Comparison of ENCODE assay signal across 8 cellular contexts in genomic region chr5:140548300-140548688, GRCh38. TPM values are rescaled to one million over a fixed set of nuclear protein-coding genes. Genes with fewer than 3 reads are reported as not detected.
A peak's percentile ranks its signal among the peaks of the same experiment; 100 is the strongest.
DNase-seq lines count a peak whose midpoint lies in the region; ATAC-seq and FAIRE-seq lines count a peak whose summit lies in the region.

No MANE protein-coding gene starts in this region.

- no peak for DNase-seq in H7
- no peak for DNase-seq in putamen (ENCODE audit: low spot score)
- DNase-seq in HTR-8/SVneo (ENCODE audit: insufficient read length, low spot score): no peak

- H3K4me1 ChIP-seq in iPS-20b (ENCODE audit: insufficient read depth, low read length): peaks cover 16% of the 10 kb centered on the region

- no peak for ATAC-seq in GM21367 (IDR thresholded peaks at IDR 0.05; ENCODE audit: unreplicated experiment)
- ATAC-seq in HG02759 (IDR thresholded peaks at IDR 0.05; ENCODE audit: unreplicated experiment): no peak

- FAIRE-seq in HTR-8/SVneo (lab: Jason Lieb, UNC): no peak

- H3K4me1 Mint-ChIP-seq in activated naive CD8-positive, alpha-beta T cell (ENCODE audit: low read depth): peaks cover 45% of the 10 kb centered on the region
- peaks cover 56% of the 10 kb centered on the region for H3K4me1 Mint-ChIP-seq in stimulated activated naive CD8-positive, alpha-beta T cell treated with anti-CD3 and anti-CD28 coated beads, Interleukin-15, Interleukin-2, amounts not matched to agents 100 ng/mL and 50 ng/mL, for 24 hours (ENCODE audit: low read depth)

- no peak overlapping the region for H3K27ac ChIP-seq in iPS-20b (ENCODE audit: low read length)

- peaks cover 9% of the 10 kb centered on the region for H3K36me3 Mint-ChIP-seq in activated naive CD8-positive, alpha-beta T cell
- peaks cover 56% of the 10 kb centered on the region for H3K36me3 Mint-ChIP-seq in stimulated activated naive CD8-positive, alpha-beta T cell treated with anti-CD3 and anti-CD28 coated beads, Interleukin-15, Interleukin-2, amounts not matched to agents 100 ng/mL and 50 ng/mL, for 24 hours (ENCODE audit: low read depth)

- H3K9me3 Mint-ChIP-seq in activated naive CD8-positive, alpha-beta T cell (ENCODE audit: low read depth): no peaks in the 10 kb centered on the region
- no peaks in the 10 kb centered on the region for H3K9me3 Mint-ChIP-seq in stimulated activated naive CD8-positive, alpha-beta T cell treated with anti-CD3 and anti-CD28 coated beads, Interleukin-15, Interleukin-2, amounts not matched to agents 100 ng/mL and 50 ng/mL, for 24 hours

- H3K27me3 Mint-ChIP-seq in activated naive CD8-positive, alpha-beta T cell: no peaks in the 10 kb centered on the region
- H3K27me3 Mint-ChIP-seq in stimulated activated naive CD8-positive, alpha-beta T cell treated with anti-CD3 and anti-CD28 coated beads, Interleukin-15, Interleukin-2, amounts not matched to agents 100 ng/mL and 50 ng/mL, for 24 hours: no peaks in the 10 kb centered on the region

- H3K9ac ChIP-seq in iPS-20b (ENCODE audit: low read depth, low read length): peak overlapping the region; percentile 75

- H3K27me3 ChIP-seq in H7 (ENCODE audit: control insufficient read depth, insufficient read depth, low read length) (no peaks in the 10 kb centered on the region), iPS-20b (ENCODE audit: insufficient read depth, low read length) (no peaks in the 10 kb centered on the region)

- peak overlapping the region; percentile 97 for H3K27ac Mint-ChIP-seq in activated naive CD8-positive, alpha-beta T cell
- peak overlapping the region; percentile 92 for H3K27ac Mint-ChIP-seq in stimulated activated naive CD8-positive, alpha-beta T cell treated with anti-CD3 and anti-CD28 coated beads, Interleukin-15, Interleukin-2, amounts not matched to agents 100 ng/mL and 50 ng/mL, for 24 hours

- peak overlapping the region; percentile 90 for H3K4me3 Mint-ChIP-seq in activated naive CD8-positive, alpha-beta T cell
- peak overlapping the region; percentile 84 for H3K4me3 Mint-ChIP-seq in stimulated activated naive CD8-positive, alpha-beta T cell treated with anti-CD3 and anti-CD28 coated beads, Interleukin-15, Interleukin-2, amounts not matched to agents 100 ng/mL and 50 ng/mL, for 24 hours

- peak overlapping the region; percentile 52 for H3K4me3 ChIP-seq in H7 (ENCODE audit: insufficient read depth, low read depth, low read length)
- peak overlapping the region; percentile 65 for H3K4me3 ChIP-seq in iPS-20b (ENCODE audit: low read length)

- peaks cover 21% of the 10 kb centered on the region for H3K36me3 ChIP-seq in H7 (replicated peaks; ENCODE audit: control insufficient read depth, insufficient read depth, low read length)
- peaks cover 59% of the 10 kb centered on the region for H3K36me3 ChIP-seq in iPS-20b (ENCODE audit: insufficient read depth, low read depth, low read length)

- H3K9me3 ChIP-seq in iPS-20b (ENCODE audit: insufficient read depth, low read depth, low read length): no peaks in the 10 kb centered on the region

RNA-seq across cellular contexts. Expression of gene EIF4EBP3, which starts 0.8 kb away (rescaled TPM):
- total RNA-seq in H7 (2014; rRNA removed; shearing (Covaris generic)): 0.28 and 2.2 TPM in 2 replicates

RNA-seq across cellular contexts. Expression of gene SRA1, which starts 9.0 kb away (rescaled TPM):
- 26.7 and 36.4 TPM in 2 replicates for total RNA-seq in H7 (2014; rRNA removed; shearing (Covaris generic))

RNA-seq across cellular contexts. Expression of gene APBB3, which starts 16.1 kb away (rescaled TPM):
- total RNA-seq in H7 (2014; rRNA removed; shearing (Covaris generic)): 9.2 and 24.0 TPM in 2 replicates

RNA-seq across cellular contexts. Expression of gene SLC35A4, which starts 16.3 kb away (rescaled TPM):
- 22.6 and 31.7 TPM in 2 replicates for total RNA-seq in H7 (2014; rRNA removed; shearing (Covaris generic))
